ENCODE assay signal across 16 cellular contexts in the genomic region with DNA sequence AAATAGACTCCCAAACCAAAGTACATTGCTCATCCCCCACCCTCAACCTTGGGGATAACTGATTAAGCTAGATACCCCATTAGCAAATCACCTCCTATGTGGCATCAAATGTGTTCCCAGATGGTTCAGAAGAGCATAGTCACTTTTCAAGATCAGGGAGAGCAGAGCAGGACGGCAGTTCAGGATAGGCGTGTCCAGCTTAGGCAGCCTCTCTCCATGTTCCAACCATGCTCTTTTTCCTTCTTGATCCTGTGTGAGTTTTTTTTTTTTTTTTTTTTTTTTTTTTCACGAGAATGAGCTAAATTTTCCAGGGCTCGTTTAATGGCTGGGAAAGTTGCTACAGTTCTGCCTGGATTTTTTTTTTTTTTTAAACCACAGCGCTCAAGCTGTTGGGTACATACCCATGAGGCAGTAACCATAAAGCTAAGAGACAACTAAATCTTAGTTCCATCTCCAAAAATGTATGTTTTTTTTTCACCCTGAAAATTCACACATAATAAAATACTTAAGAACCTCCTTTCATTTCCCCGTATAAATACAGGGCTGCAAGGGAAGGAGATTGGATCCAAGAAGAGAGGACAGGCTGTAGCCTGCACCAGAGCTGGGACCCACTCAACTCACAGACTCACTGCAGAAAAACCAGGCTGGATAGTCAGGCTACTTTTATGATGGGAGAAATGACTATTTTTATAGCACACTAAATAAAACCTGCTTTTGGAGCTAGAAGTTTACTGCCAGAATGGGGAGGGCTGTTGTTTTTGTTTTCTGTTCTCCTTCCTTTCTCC.
"Had no signal": no experiment of that assay in that cellular context is flagged by ENCODE, and none has a peak within 500 bp of the region (broad histone marks: within the 10 kb centered on the region; RNA-seq: fewer than 3 reads in every experiment).

No MANE protein-coding gene starts in this region.

- H3K27ac Mint-ChIP-seq: activated CD4-positive, alpha-beta T cell treated with anti-CD3 and anti-CD28 coated beads, Interleukin-2, amount 10 ng/mL, durations not matched to agents 24 days and 14 days; activated naive CD4-positive, alpha-beta T cell treated with anti-CD3 and anti-CD28 coated beads for 36 hours; activated T-helper 17 cell treated with anti-CD3 and anti-CD28 coated beads, Interleukin-2, amount 50 U/mL, for 72 hours; dendritic cell treated with granulocyte-macrophage colony-stimulating factor and Interleukin-4, amounts not matched to agents 40 ng/mL and 50 ng/mL, for 4 days; effector memory CD8-positive, alpha-beta T cell; natural killer cell; T-helper 1 cell treated with Interleukin-12 subunit alpha and Interleukin-12 subunit beta and Interleukin-4 antibody, amounts not matched to agents 30 μg/mL and 1 μg/mL, for 36 hours; WTC11 had no signal

- H3K9me3 ChIP-seq: ovary, upper lobe of right lung had no signal

- H3K4me1 ChIP-seq: upper lobe of right lung had no signal

- DNase-seq: activated CD4-positive, alpha-beta T cell treated with anti-CD3 and anti-CD28 coated beads, Interleukin-2, amount 10 ng/mL, durations not matched to agents 24 days and 14 days; activated naive CD4-positive, alpha-beta T cell treated with anti-CD3 and anti-CD28 coated beads for 36 hours; activated T-cell treated with anti-CD3 and anti-CD28 coated beads for 4 hours; central memory CD4-positive, alpha-beta T cell; effector memory CD8-positive, alpha-beta T cell; mammary epithelial cell; natural killer cell; ovary; retina; stimulated activated CD4-positive, alpha-beta T cell treated with anti-CD3 and anti-CD28 coated beads, Interleukin-1b, Interleukin-23, amount 100 ng/mL, for 48 hours; stimulated activated naive CD4-positive, alpha-beta T cell treated with Interleukin-2 at 50 U/mL for 16 hours; upper lobe of right lung had no signal

- H3K27me3 ChIP-seq: ovary, upper lobe of right lung had no signal

- H3K9me3 Mint-ChIP-seq: activated naive CD4-positive, alpha-beta T cell treated with anti-CD3 and anti-CD28 coated beads for 36 hours; activated T-helper 17 cell treated with anti-CD3 and anti-CD28 coated beads, Interleukin-2, amount 50 U/mL, for 72 hours; dendritic cell treated with granulocyte-macrophage colony-stimulating factor and Interleukin-4, amounts not matched to agents 40 ng/mL and 50 ng/mL, for 4 days; effector memory CD8-positive, alpha-beta T cell; natural killer cell; T-helper 1 cell treated with Interleukin-12 subunit alpha and Interleukin-12 subunit beta and Interleukin-4 antibody, amounts not matched to agents 30 μg/mL and 1 μg/mL, for 36 hours had no signal

- H3K36me3 ChIP-seq: ovary, upper lobe of right lung had no signal

- H3K4me1 Mint-ChIP-seq: activated T-helper 17 cell treated with anti-CD3 and anti-CD28 coated beads, Interleukin-2, amount 50 U/mL, for 72 hours had no signal

- H3K27ac ChIP-seq: ovary, upper lobe of right lung had no signal

- H3K36me3 Mint-ChIP-seq: natural killer cell had no signal

- H3K4me3 ChIP-seq: ovary, upper lobe of right lung had no signal

- H3K27me3 Mint-ChIP-seq: activated T-helper 17 cell treated with anti-CD3 and anti-CD28 coated beads, Interleukin-2, amount 50 U/mL, for 72 hours; effector memory CD8-positive, alpha-beta T cell had no signal

- H3K4me3 Mint-ChIP-seq: activated CD4-positive, alpha-beta T cell treated with anti-CD3 and anti-CD28 coated beads, Interleukin-2, amount 10 ng/mL, durations not matched to agents 24 days and 14 days; activated naive CD4-positive, alpha-beta T cell treated with anti-CD3 and anti-CD28 coated beads for 36 hours; activated T-helper 17 cell treated with anti-CD3 and anti-CD28 coated beads, Interleukin-2, amount 50 U/mL, for 72 hours; dendritic cell treated with granulocyte-macrophage colony-stimulating factor and Interleukin-4, amounts not matched to agents 40 ng/mL and 50 ng/mL, for 4 days; effector memory CD8-positive, alpha-beta T cell; natural killer cell; T-helper 1 cell treated with Interleukin-12 subunit alpha and Interleukin-12 subunit beta and Interleukin-4 antibody, amounts not matched to agents 30 μg/mL and 1 μg/mL, for 36 hours; WTC11 had no signal
